In the genomic region with DNA sequence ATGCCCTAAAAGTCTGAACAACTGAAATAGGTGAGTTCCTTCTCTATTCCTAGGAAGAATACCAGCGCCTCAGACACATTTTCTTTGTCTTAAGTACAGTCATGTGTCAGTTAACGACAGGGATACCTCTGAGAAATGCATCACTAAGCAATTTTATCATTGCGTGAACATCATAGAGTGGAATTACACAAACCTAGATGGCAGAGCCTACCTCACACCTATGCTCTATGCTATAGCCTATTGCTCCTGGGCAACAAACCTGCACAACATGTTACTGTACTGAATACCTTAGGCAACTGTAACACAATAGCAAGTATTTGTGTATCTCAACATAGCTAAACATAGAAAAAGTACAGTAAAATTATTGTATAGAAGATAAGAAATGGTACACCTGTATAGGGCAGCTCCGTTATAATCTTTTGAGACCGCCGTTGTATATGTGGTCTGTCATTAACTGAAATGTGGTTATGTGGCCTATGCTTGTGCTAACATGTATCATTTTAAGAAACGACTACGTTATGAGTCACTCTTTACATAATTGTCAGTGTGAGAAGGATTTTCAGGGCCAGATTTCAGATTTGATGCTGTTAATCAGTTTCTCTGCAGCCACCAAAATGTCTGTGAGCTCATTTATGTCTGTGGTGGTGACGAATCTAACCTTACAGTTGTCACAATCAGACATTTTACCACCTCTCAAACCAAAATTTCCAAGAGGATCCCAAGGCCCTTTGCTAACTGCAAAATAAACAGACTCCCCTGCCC, we compare ENCODE assay signal across 11 cellular contexts.
A peak's percentile ranks its signal among the peaks of the same experiment; 100 is the strongest.
DNase-seq lines count a peak whose midpoint lies in the region; ATAC-seq lines count a peak whose summit lies in the region.
"Had no signal": no experiment of that assay in that cellular context is flagged by ENCODE, and none has a peak within 500 bp of the region (broad histone marks: within the 10 kb centered on the region; RNA-seq: fewer than 3 reads in every experiment).

No MANE protein-coding gene starts in this region.

- in situ Hi-C loops in ACHN (cut with HindIII; ENCODE audit: low pct_ligation_motif_present, low pct_unique_long_range_greater_than_20kb, low sequenced_read_pairs) = no loop called here

- ATAC-seq in HG02870 (IDR thresholded peaks at IDR 0.05; ENCODE audit: unreplicated experiment) = peak; percentile 78
- ATAC-seq: mucosa of descending colon had no signal

- DNase-seq in NCI-H2227 treated with DMSO at 0.1 percent for 48 hours (lab: John Stamatoyannopoulos, UW) (peak; percentile 5), NCI-H2227 (lab: John Stamatoyannopoulos, UW; ENCODE audit: unreplicated experiment) (no peak), RPMI7951 (ENCODE audit: low read depth) (peak; percentile 73), iris pigment epithelial cell (ENCODE audit: low read depth) (peak; percentile 18), ACHN (no peak), DMS79 treated with DMSO at 0.1 percent for 48 hours (lab: John Stamatoyannopoulos, UW) (no peak), amniotic stem cell (lab: John Stamatoyannopoulos, UW) (no peak)
- DNase-seq: activated CD8-positive, alpha-beta memory T cell treated with anti-CD3 and anti-CD28 coated beads, Interleukin-2, amount 50 U/mL, for 48 hours; mucosa of descending colon; T-cell had no signal

Comparison
In these comparisons a context has a peak if more than half of its experiments do, and no peak if none do; other contexts are left out.
1. DNase-seq: peak in NCI-H2227 treated with DMSO at 0.1 percent for 48 hours (single experiment), RPMI7951 (single experiment) and iris pigment epithelial cell (single experiment); none in NCI-H2227 (single experiment), ACHN (single experiment), DMS79 treated with DMSO at 0.1 percent for 48 hours (single experiment) and amniotic stem cell (single experiment).